ENCODE assay signal across 23 cellular contexts in the genomic region with DNA sequence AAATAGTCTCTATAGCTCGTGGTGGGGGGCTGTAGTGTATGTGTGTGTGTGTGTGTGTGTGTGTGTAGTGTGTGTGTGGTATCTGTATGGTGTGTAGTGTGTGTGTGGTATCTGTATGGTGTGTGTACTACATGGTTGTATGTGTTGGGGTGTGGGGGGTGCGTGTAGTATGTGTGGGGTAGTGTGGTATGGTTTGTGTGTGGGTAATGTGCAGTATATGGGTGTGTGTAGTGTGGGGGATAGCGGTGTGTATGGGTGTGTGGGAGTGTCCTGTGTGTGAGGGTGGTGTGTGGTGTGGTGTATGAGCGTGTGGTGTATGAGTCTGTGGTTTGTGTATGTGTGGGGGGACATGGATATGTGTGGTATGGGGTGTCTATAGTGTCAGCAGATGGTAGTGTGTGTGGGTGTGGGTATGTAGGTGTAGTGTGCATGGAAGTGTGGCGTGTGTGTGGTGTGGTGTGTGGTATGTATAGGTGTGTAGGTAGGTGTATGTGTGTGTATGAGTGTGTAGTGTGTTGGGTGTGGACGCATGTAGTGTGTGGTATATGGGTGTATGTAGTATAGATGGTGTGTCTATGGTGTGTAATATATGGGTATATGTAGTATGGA.
DNase-seq lines count a peak whose midpoint lies in the region; ATAC-seq, FAIRE-seq and TF ChIP-seq lines count a peak whose summit lies in the region.
"Had no signal": no experiment of that assay in that cellular context is flagged by ENCODE, and none has a peak within 500 bp of the region (broad histone marks: within the 10 kb centered on the region; RNA-seq: fewer than 3 reads in every experiment).

No MANE protein-coding gene starts in this region.

- no peak overlapping the region for H3K27ac Mint-ChIP-seq in activated CD8-positive, alpha-beta memory T cell treated with anti-CD3 and anti-CD28 coated beads, Interleukin-2, amount 10 ng/mL, durations not matched to agents 7 days and 5 days

- TF ChIP-seq RAD21 in GM12878 (IDR thresholded peaks at IDR 0.05; ENCODE audit: insufficient read depth, low read depth, low read length) = no peak

- peak; percentile 10 for ATAC-seq in activated CD8-positive, alpha-beta memory T cell treated with anti-CD3 and anti-CD28 coated beads, Interleukin-2, amount 10 ng/mL, durations not matched to agents 7 days and 5 days
- ATAC-seq in GM12878 (no peak), mucosa of descending colon (peak; percentile 14), upper lobe of left lung (ENCODE audit: low FRiP score in 2 of 2) (peak; percentile 26 to 62), sciatic nerve (no peak)
- ATAC-seq: HCT116, PC-3 had no signal

- peaks cover under 1% of the 10 kb centered on the region for H3K9me3 Mint-ChIP-seq in activated CD8-positive, alpha-beta memory T cell treated with anti-CD3 and anti-CD28 coated beads, Interleukin-2, amount 10 ng/mL, durations not matched to agents 7 days and 5 days (ENCODE audit: low read depth)

- H3K4me3 ChIP-seq in GM12878 = no peak overlapping the region
- H3K4me3 ChIP-seq in mucosa of descending colon = no peak overlapping the region
- H3K4me3 ChIP-seq in upper lobe of left lung = no peak overlapping the region
- no peak overlapping the region for H3K4me3 ChIP-seq in spleen

- FAIRE-seq in GM12878 (lab: Jason Lieb, UNC) = peak; percentile 78
- FAIRE-seq: G401.6 had no signal

- WGBS in GM12878 (ENCODE audit: insufficient coverage, insufficient replicate concordance, low lambda C conversion rate, missing lambda C conversion rate) = 3% methylated on average over 6 of the region's 6 CpGs
- WGBS in upper lobe of left lung, 2 donors = 85 to 90% methylated on average over 6 of the region's 6 CpGs
- 72 to 87% (median 85%) methylated on average over 6 of the region's 6 CpGs for WGBS in spleen, 5 donors

- RAD21 ChIA-PET in GM12878 (lab: Charles Lee; ENCODE audit: unreplicated experiment) = interaction anchor here (1.2 to 1.6 kb wide), 4 partner anchors 51 to 371 kb away, joined by 3 to 7 read pairs (median 5); no protein-coding TSS in a partner anchor

- H3K27ac ChIP-seq in GM12878 (ENCODE audit: control insufficient read depth, insufficient read depth) (no peak overlapping the region), upper lobe of left lung (no peak overlapping the region), spleen (no peak overlapping the region)
- H3K27ac ChIP-seq: KMS-11 had no signal

- no peak for TF ChIP-seq POLR2A in GM12878 (IDR thresholded peaks at IDR 0.05; ENCODE audit: low read depth, low read length)
- TF ChIP-seq POLR2A in upper lobe of left lung (IDR thresholded peaks at IDR 0.05) = no peak
- no peak for TF ChIP-seq POLR2A in spleen (IDR thresholded peaks at IDR 0.05)

- TF ChIP-seq CTCF in GM12878 (IDR thresholded peaks at IDR 0.05 in 2 of 3, conservative IDR thresholded peaks at IDR 0.05 in 1 of 3; ENCODE audit: control insufficient read depth in 2 of 3, extremely low read depth in 1 of 3, insufficient read depth in 1 of 3, low read depth in 3 of 3, low read length in 3 of 3) (no peak), mucosa of descending colon (IDR thresholded peaks at IDR 0.05) (no peak), upper lobe of left lung (IDR thresholded peaks at IDR 0.05) (no peak), spleen (IDR thresholded peaks at IDR 0.05 in 8 of 11, conservative IDR thresholded peaks at IDR 0.05 in 3 of 11) (no peak)

- H2AFZ ChIP-seq in GM12878 (ENCODE audit: control insufficient read depth, low read depth, low read length) = no peak overlapping the region

- H3K79me2 ChIP-seq in GM12878 (ENCODE audit: control insufficient read depth, insufficient read depth, low read length) = no peaks in the 10 kb centered on the region

- intact Hi-C loops in GM12878 (cut with micrococcal nuclease; ENCODE audit: unreplicated experiment) (loop anchor here (2.0 to 10.0 kb wide), 7 partner anchors 83 to 1490 kb away; a partner anchor contains a TSS), mucosa of descending colon (cut with DNase I, micrococcal nuclease) (no loop called here), spleen (cut with DNase I; ENCODE audit: low total_unique reads) (loop anchor here (10.0 kb wide), 1 partner anchor 533 kb away; no protein-coding TSS in a partner anchor), sciatic nerve (cut with DNase I) (no loop called here)

- CTCF ChIA-PET in activated CD8-positive, alpha-beta memory T cell treated with anti-CD3 and anti-CD28 coated beads, Interleukin-2, amount 10 ng/mL, durations not matched to agents 7 days and 5 days (lab: Charles Lee) = interaction anchor here (0.8 to 3.1 kb wide), 19 partner anchors 9 to 1333 kb away, joined by 3 to 17 read pairs (median 6); a partner anchor contains a TSS
- CTCF ChIA-PET in GM12878 (lab: Yijun Ruan, JAX) = interaction anchor here (0.9 to 2.1 kb wide), 12 partner anchors 31 to 1050 kb away, joined by 3 to 16 read pairs (median 4); no protein-coding TSS in a partner anchor

- H3K9ac ChIP-seq in GM12878 (ENCODE audit: control insufficient read depth, insufficient read depth, low read length) = no peak overlapping the region
- H3K9ac ChIP-seq: KMS-11 had no signal

- H3K4me1 Mint-ChIP-seq in activated CD8-positive, alpha-beta memory T cell treated with anti-CD3 and anti-CD28 coated beads, Interleukin-2, amount 10 ng/mL, durations not matched to agents 7 days and 5 days = peaks cover 13% of the 10 kb centered on the region

- H3K9me3 ChIP-seq in GM12878 (replicated peaks; ENCODE audit: control insufficient read depth, insufficient read depth, low read length) (no peaks in the 10 kb centered on the region), mucosa of descending colon (no peaks in the 10 kb centered on the region), upper lobe of left lung (no peaks in the 10 kb centered on the region), spleen (peaks cover 0 to 5% (median 0%) of the 10 kb centered on the region in 8 donors)
- H3K9me3 ChIP-seq: BE2C had no signal

- POLR2A ChIA-PET in GM12878 (lab: Charles Lee) = no interaction called here

- in situ Hi-C loops in GM12878 (cut with MboI) = loop anchor here (5.0 kb wide), 1 partner anchor 180 kb away; no protein-coding TSS in a partner anchor

- H3K27me3 Mint-ChIP-seq in activated CD8-positive, alpha-beta memory T cell treated with anti-CD3 and anti-CD28 coated beads, Interleukin-2, amount 10 ng/mL, durations not matched to agents 7 days and 5 days = peaks cover 18% of the 10 kb centered on the region

- H3K4me3 Mint-ChIP-seq in activated CD8-positive, alpha-beta memory T cell treated with anti-CD3 and anti-CD28 coated beads, Interleukin-2, amount 10 ng/mL, durations not matched to agents 7 days and 5 days = no peak overlapping the region
- H3K4me3 Mint-ChIP-seq: CD4-positive, CD25-positive, alpha-beta regulatory T cell had no signal

- H3K27me3 ChIP-seq in GM12878 (replicated peaks in 1 of 2; ENCODE audit: control insufficient read depth in 2 of 2, insufficient read depth in 2 of 2, low read length in 1 of 2) (no peaks in the 10 kb centered on the region), upper lobe of left lung (no peaks in the 10 kb centered on the region), spleen (replicated peaks in 1 of 7) (peaks cover 0 to 8% (median 0%) of the 10 kb centered on the region in 7 donors)
- H3K27me3 ChIP-seq: BE2C had no signal

- H4K20me1 ChIP-seq in GM12878 (ENCODE audit: control insufficient read depth, insufficient read depth) = no peaks in the 10 kb centered on the region

- H3K36me3 ChIP-seq in GM12878 (ENCODE audit: control insufficient read depth in 2 of 2, insufficient read depth in 2 of 2, low read length in 1 of 2) (no peaks in the 10 kb centered on the region), mucosa of descending colon (ENCODE audit: low read depth) (no peaks in the 10 kb centered on the region), upper lobe of left lung (no peaks in the 10 kb centered on the region), spleen (no peaks in the 10 kb centered on the region)
- H3K36me3 ChIP-seq: BE2C had no signal

- SMC1A ChIA-PET in GM12878 (lab: Charles Lee; ENCODE audit: uncharacterized antibody, unreplicated experiment) = interaction anchor here (0.7 to 4.1 kb wide), 8 partner anchors 9 to 590 kb away, joined by 3 to 31 read pairs (median 3); no protein-coding TSS in a partner anchor

- no peak for DNase-seq in activated CD8-positive, alpha-beta memory T cell treated with anti-CD3 and anti-CD28 coated beads, Interleukin-2, amount 10 ng/mL, durations not matched to agents 7 days and 5 days
- DNase-seq in activated CD8-positive, alpha-beta memory T cell treated with anti-CD3 and anti-CD28 coated beads, Interleukin-2, amount 50 U/mL, for 48 hours = no peak
- DNase-seq in GM12878 (ENCODE audit: low read depth, low spot score) (no peak), mucosa of descending colon (no peak), upper lobe of left lung (no peak), NCI-H446 treated with DMSO at 0.1 percent for 48 hours (lab: John Stamatoyannopoulos, UW) (no peak), spleen (no peak), sciatic nerve (ENCODE audit: low spot score) (no peak)
- DNase-seq: 8988T, BE2C, COR-L47, MV-4-11, NCI-H1417, NCI-H187 treated with DMSO at 0.1 percent for 48 hours, NCI-H2227 treated with DMSO at 0.1 percent for 48 hours, NCI-H524, PC-3, RPMI8226, SHP77 treated with DMSO at 0.1 percent for 48 hours had no signal

- no peak overlapping the region for H3K4me2 ChIP-seq in GM12878 (ENCODE audit: control insufficient read depth, insufficient read depth)

- no TSS peak for BruUV-seq in GM12878 (replicated peaks; lab: Mats Ljungman, UMichigan)

- H3K4me1 ChIP-seq in GM12878 (ENCODE audit: control insufficient read depth, insufficient read depth, low read length) (peaks cover 3% of the 10 kb centered on the region; the same call in 1 of the 2 replicates), mucosa of descending colon (ENCODE audit: low read depth) (peaks cover 2% of the 10 kb centered on the region), upper lobe of left lung (peaks cover 0 to 6% (median 1%) of the 10 kb centered on the region in 4 donors), spleen (peaks cover 0 to 12% (median 8%) of the 10 kb centered on the region in 6 donors)
- H3K4me1 ChIP-seq: BE2C had no signal

- H3K36me3 Mint-ChIP-seq in activated CD8-positive, alpha-beta memory T cell treated with anti-CD3 and anti-CD28 coated beads, Interleukin-2, amount 10 ng/mL, durations not matched to agents 7 days and 5 days = peaks cover 5% of the 10 kb centered on the region
- H3K36me3 Mint-ChIP-seq: CD4-positive, CD25-positive, alpha-beta regulatory T cell had no signal

- TF ChIP-seq EP300 in GM12878 (IDR thresholded peaks at IDR 0.05; ENCODE audit: borderline replicate concordance in 1 of 2, control insufficient read depth in 1 of 2, low read depth in 2 of 2, low read length in 2 of 2) (no peak), upper lobe of left lung (IDR thresholded peaks at IDR 0.05) (no peak)

TF ChIP-seq in GM12878, 131 proteins besides CTCF, POLR2A, EP300 and RAD21 (continues in another document):
- TF ChIP-seq FOXM1 (IDR thresholded peaks at IDR 0.05; ENCODE audit: low read depth, low read length) = no peak

Comparison
In these comparisons a context has a peak if more than half of its experiments do, and no peak if none do; other contexts are left out.
1. ATAC-seq: peak in activated CD8-positive, alpha-beta memory T cell treated with anti-CD3 and anti-CD28 coated beads, Interleukin-2, amount 10 ng/mL, durations not matched to agents 7 days and 5 days (single experiment), mucosa of descending colon (single experiment) and upper lobe of left lung (2 of 2); none in GM12878 (single experiment) and sciatic nerve (single experiment).
2. intact Hi-C loops: an anchor here in GM12878 (2.0 to 10.0 kb wide) and spleen (10.0 kb wide); none called in mucosa of descending colon and sciatic nerve.